In genomic region chr13:77326905-77327604, GRCh38 we compare ENCODE assay signal across 8 cellular contexts. TPM values are rescaled to one million over a fixed set of nuclear protein-coding genes. Genes with fewer than 3 reads are reported as not detected.
DNase-seq lines count a peak whose midpoint lies in the region; ATAC-seq and TF ChIP-seq lines count a peak whose summit lies in the region.

Gene MYCBP2, minus strand, starts transcription at chr13:77327094. Its CDS starts 319 bp downstream, at chr13:77326775.

- peak within 1 kb of the TSS; percentile 65 for H2AFZ ChIP-seq in SU-DHL-6 (ENCODE audit: low read depth, low read length, severe bottlenecking)

- DNase-seq in GM10266 (ENCODE audit: extremely low spot score): peak; percentile 94
- peak; percentile 96 for DNase-seq in NCI-H128 (lab: John Stamatoyannopoulos, UW; ENCODE audit: unreplicated experiment)
- DNase-seq in activated naive CD8-positive, alpha-beta T cell treated with anti-CD3 and anti-CD28 coated beads, Interleukin-2, amount 10 ng/mL, durations not matched to agents 7 days and 5 days: peak; percentile 95
- peak; percentile 84 to 98 (median 94) for DNase-seq in head of caudate nucleus
- DNase-seq in osteocyte (ENCODE audit: extremely low spot score, unreplicated experiment): peak; percentile 99
- DNase-seq in thyroid gland: peak; percentile 97

- peak within 1 kb of the TSS; percentile 97 for H3K4me3 Mint-ChIP-seq in activated naive CD8-positive, alpha-beta T cell treated with anti-CD3 and anti-CD28 coated beads, Interleukin-2, amount 10 ng/mL, durations not matched to agents 7 days and 5 days
- H3K4me3 Mint-ChIP-seq in osteocyte (ENCODE audit: unreplicated experiment): peak within 1 kb of the TSS; percentile 96

- H3K4me2 ChIP-seq in SU-DHL-6 (ENCODE audit: low read depth, low read length, poor library complexity, severe bottlenecking): peak within 1 kb of the TSS; percentile 90

- no peaks in the 10 kb centered on the region for H3K27me3 Mint-ChIP-seq in activated naive CD8-positive, alpha-beta T cell treated with anti-CD3 and anti-CD28 coated beads, Interleukin-2, amount 10 ng/mL, durations not matched to agents 7 days and 5 days
- no peaks in the 10 kb centered on the region for H3K27me3 Mint-ChIP-seq in osteocyte (ENCODE audit: unreplicated experiment)

- peaks cover 48% of the 10 kb centered on the region for H3K4me1 Mint-ChIP-seq in activated naive CD8-positive, alpha-beta T cell treated with anti-CD3 and anti-CD28 coated beads, Interleukin-2, amount 10 ng/mL, durations not matched to agents 7 days and 5 days
- peaks cover 54% of the 10 kb centered on the region for H3K4me1 Mint-ChIP-seq in osteocyte (ENCODE audit: unreplicated experiment)

- H4K20me1 ChIP-seq in SU-DHL-6 (ENCODE audit: low read depth, low read length): peaks cover 32% of the 10 kb centered on the region

- H3K36me3 Mint-ChIP-seq in activated naive CD8-positive, alpha-beta T cell treated with anti-CD3 and anti-CD28 coated beads, Interleukin-2, amount 10 ng/mL, durations not matched to agents 7 days and 5 days: peaks cover 21% of the 10 kb centered on the region
- H3K36me3 Mint-ChIP-seq in osteocyte (ENCODE audit: unreplicated experiment): no peaks in the 10 kb centered on the region

- peaks cover 37% of the 10 kb centered on the region for H3F3A ChIP-seq in SU-DHL-6 (ENCODE audit: insufficient read depth)

- TF ChIP-seq CTCF in GM10266 (IDR thresholded peaks at IDR 0.05; ENCODE audit: control insufficient read depth, insufficient read depth, low read depth, missing control alignments): no peak
- TF ChIP-seq CTCF in SU-DHL-6 (IDR thresholded peaks at IDR 0.05; ENCODE audit: insufficient read depth, low read length, poor library complexity, severe bottlenecking): no peak
- TF ChIP-seq CTCF in osteocyte (IDR thresholded peaks at IDR 0.05): no peak
- TF ChIP-seq CTCF in thyroid gland (IDR thresholded peaks at IDR 0.05): peak in 1 of 6 experiments; percentile 1

- H3K36me3 ChIP-seq in SU-DHL-6 (ENCODE audit: low read length): no peaks in the 10 kb centered on the region; the same call in 1 of the 2 replicates
- no peaks in the 10 kb centered on the region for H3K36me3 ChIP-seq in thyroid gland

- peaks cover 6 to 12% of the 10 kb centered on the region in 2 donors for H3K4me1 ChIP-seq in thyroid gland

- POLR2A ChIA-PET in activated naive CD8-positive, alpha-beta T cell treated with anti-CD3 and anti-CD28 coated beads, Interleukin-2, amount 10 ng/mL, durations not matched to agents 7 days and 5 days (lab: Charles Lee): interaction anchor here (0.8 to 6.1 kb wide), 8 partner anchors 9 to 370 kb away, joined by 3 to 60 read pairs (median 4); partner anchors contain the start of genes CLN5, FBXL3 and SLAIN1

- intact Hi-C loops in head of caudate nucleus (cut with DNase I) (loop anchor here (2.0 to 10.0 kb wide), 4 partner anchors 152 to 415 kb away; partner anchors contain the start of genes FBXL3 and SLAIN1), thyroid gland (cut with DNase I) (no loop called here)

- no peaks in the 10 kb centered on the region for H3K27me3 ChIP-seq in SU-DHL-6 (ENCODE audit: low read length)
- H3K27me3 ChIP-seq in thyroid gland: no peaks in the 10 kb centered on the region

- H3K9me2 ChIP-seq in SU-DHL-6 (replicated peaks; ENCODE audit: insufficient read depth, low read length): no peaks in the 10 kb centered on the region

- H3K9me3 ChIP-seq in SU-DHL-6 (ENCODE audit: insufficient read depth, low read length): no peaks in the 10 kb centered on the region
- no peaks in the 10 kb centered on the region for H3K9me3 ChIP-seq in thyroid gland

- ATAC-seq in HG02678 (IDR thresholded peaks at IDR 0.05; ENCODE audit: unreplicated experiment): peak; percentile 45
- peak; percentile 65 for ATAC-seq in activated naive CD8-positive, alpha-beta T cell treated with anti-CD3 and anti-CD28 coated beads, Interleukin-2, amount 10 ng/mL, durations not matched to agents 7 days and 5 days (ENCODE audit: low read depth)

- H3K79me2 ChIP-seq in SU-DHL-6 (ENCODE audit: insufficient read depth, low read length): peaks cover 48% of the 10 kb centered on the region

- H3K9me3 Mint-ChIP-seq in activated naive CD8-positive, alpha-beta T cell treated with anti-CD3 and anti-CD28 coated beads, Interleukin-2, amount 10 ng/mL, durations not matched to agents 7 days and 5 days: no peaks in the 10 kb centered on the region
- no peaks in the 10 kb centered on the region for H3K9me3 Mint-ChIP-seq in osteocyte (ENCODE audit: unreplicated experiment)

- H3K9ac ChIP-seq in SU-DHL-6 (ENCODE audit: low read length): peak within 1 kb of the TSS; percentile 94

- 2 to 3% methylated on average over 22 to 27 of the region's 35 CpGs for WGBS in thyroid gland, 2 donors

- peak; percentile 89 to 93 for TF ChIP-seq POLR2A in thyroid gland (IDR thresholded peaks at IDR 0.05)

- H3K4me3 ChIP-seq in SU-DHL-6 (ENCODE audit: insufficient read depth, low read length, poor library complexity, severe bottlenecking): peak within 1 kb of the TSS; percentile 90
- H3K4me3 ChIP-seq in thyroid gland (replicated peaks in 1 of 3): peak within 1 kb of the TSS; percentile 27 to 86 (median 81)

- H3K27ac Mint-ChIP-seq in activated naive CD8-positive, alpha-beta T cell treated with anti-CD3 and anti-CD28 coated beads, Interleukin-2, amount 10 ng/mL, durations not matched to agents 7 days and 5 days: peak within 1 kb of the TSS; percentile 98
- peak within 1 kb of the TSS; percentile 90 for H3K27ac Mint-ChIP-seq in osteocyte (ENCODE audit: unreplicated experiment)

- peak within 1 kb of the TSS; percentile 99 for H3K27ac ChIP-seq in SU-DHL-6 (ENCODE audit: low read depth, low read length)
- H3K27ac ChIP-seq in thyroid gland: peak within 1 kb of the TSS; percentile 63 to 87 (median 80)

RNA-seq across cellular contexts. Expression of gene MYCBP2, which starts in this region (rescaled TPM):
- 100 to 1,000 TPM; 144 to 148 TPM for total RNA-seq in activated naive CD8-positive, alpha-beta T cell treated with anti-CD3 and anti-CD28 coated beads, Interleukin-2, amount 10 ng/mL, durations not matched to agents 7 days and 5 days
- total RNA-seq in osteocyte (84.7 and 90.8 TPM in 2 replicates), thyroid gland (100 to 1,000 TPM; 115 to 165 (median 131) TPM)

Comparison
In these comparisons a context has a peak if more than half of its experiments do, and no peak if none do; other contexts are left out.
1. Peak in every context shown above with its lines: DNase-seq, ATAC-seq, H3K4me3 ChIP-seq and H3K27ac ChIP-seq.